20 cellular contexts compared by ENCODE assay signal in the genomic region with DNA sequence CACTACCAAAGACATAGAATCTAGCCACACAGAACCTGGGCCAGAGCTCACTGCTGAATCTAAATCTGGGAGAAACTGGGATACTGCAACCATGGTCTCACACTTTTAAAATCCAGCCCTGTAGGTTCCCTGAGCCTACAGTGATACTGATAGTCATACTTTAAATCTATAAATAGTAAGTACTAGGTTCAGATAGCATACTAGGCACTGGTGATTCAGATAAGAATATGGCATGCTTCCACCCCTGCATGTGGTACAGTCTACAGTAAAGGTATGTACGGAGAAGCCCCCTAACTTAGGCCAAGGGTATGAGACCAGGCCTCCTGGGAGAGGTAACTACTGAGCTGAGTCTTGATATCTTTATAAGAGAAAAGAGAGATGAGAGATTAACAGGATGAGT.
A peak's percentile ranks its signal among the peaks of the same experiment; 100 is the strongest.
DNase-seq lines count a peak whose midpoint lies in the region; ATAC-seq, FAIRE-seq and TF ChIP-seq lines count a peak whose summit lies in the region.
"Had no signal": no experiment of that assay in that cellular context is flagged by ENCODE, and none has a peak within 500 bp of the region (broad histone marks: within the 10 kb centered on the region; RNA-seq: fewer than 3 reads in every experiment).

No MANE protein-coding gene starts in this region.

- TF ChIP-seq CTCF in osteocyte (IDR thresholded peaks at IDR 0.05), result no peak

- H3K4me3 Mint-ChIP-seq in osteocyte (ENCODE audit: unreplicated experiment), result no peak overlapping the region
- H3K4me3 Mint-ChIP-seq: B cell; CD4-positive, alpha-beta T cell; CD8-positive, alpha-beta T cell had no signal

- no peak overlapping the region for H3K27ac Mint-ChIP-seq in osteocyte (ENCODE audit: unreplicated experiment)
- H3K27ac Mint-ChIP-seq: B cell; CD4-positive, alpha-beta T cell; CD8-positive, alpha-beta T cell had no signal

- ATAC-seq in Right ventricle myocardium inferior (peak; percentile 68), left cardiac atrium (peak; percentile 43 to 47), left ventricle myocardium superior (peak; percentile 78)
- ATAC-seq: A549; CD8-positive, alpha-beta T cell had no signal

- no peak for FAIRE-seq in HTR-8/SVneo (lab: Jason Lieb, UNC)
- FAIRE-seq: A549, D721Med, G401.6, GM12891, GM19239 had no signal

- intact Hi-C loops in Right ventricle myocardium inferior (cut with DNase I), result no loop called here
- intact Hi-C loops in cardiac septum (cut with DNase I), result no loop called here
- intact Hi-C loops in left cardiac atrium (cut with DNase I), result no loop called here
- intact Hi-C loops in left ventricle myocardium superior (cut with micrococcal nuclease), result no loop called here

- DNase-seq in Right ventricle myocardium inferior (ENCODE audit: missing footprints) (no peak), cardiac septum (ENCODE audit: low spot score) (no peak), left cardiac atrium (no peak), left ventricle myocardium superior (no peak), osteocyte (ENCODE audit: extremely low spot score, unreplicated experiment) (peak; percentile 19), HTR-8/SVneo (ENCODE audit: insufficient read length, low spot score) (no peak)
- no peak for DNase-seq in activated CD4-positive, alpha-beta T cell treated with anti-CD3 and anti-CD28 coated beads for 48 hours
- DNase-seq: AML-193; Caco-2; Calu3; CD4-positive, alpha-beta T cell; CD8-positive, alpha-beta T cell; DMS79 treated with DMSO at 0.1 percent for 48 hours; GF-D8 had no signal

- H3K27me3 Mint-ChIP-seq in osteocyte (ENCODE audit: unreplicated experiment), result no peaks in the 10 kb centered on the region

- no peaks in the 10 kb centered on the region for H3K36me3 Mint-ChIP-seq in osteocyte (ENCODE audit: unreplicated experiment)
- H3K36me3 Mint-ChIP-seq: CD8-positive, alpha-beta T cell had no signal

- H3K4me1 Mint-ChIP-seq in osteocyte (ENCODE audit: unreplicated experiment), result no peaks in the 10 kb centered on the region
- H3K4me1 Mint-ChIP-seq: B cell had no signal

- H3K9me3 Mint-ChIP-seq in osteocyte (ENCODE audit: unreplicated experiment), result peaks cover 22% of the 10 kb centered on the region
